Comparison of ENCODE assay signal across 29 cellular contexts in the genomic region with DNA sequence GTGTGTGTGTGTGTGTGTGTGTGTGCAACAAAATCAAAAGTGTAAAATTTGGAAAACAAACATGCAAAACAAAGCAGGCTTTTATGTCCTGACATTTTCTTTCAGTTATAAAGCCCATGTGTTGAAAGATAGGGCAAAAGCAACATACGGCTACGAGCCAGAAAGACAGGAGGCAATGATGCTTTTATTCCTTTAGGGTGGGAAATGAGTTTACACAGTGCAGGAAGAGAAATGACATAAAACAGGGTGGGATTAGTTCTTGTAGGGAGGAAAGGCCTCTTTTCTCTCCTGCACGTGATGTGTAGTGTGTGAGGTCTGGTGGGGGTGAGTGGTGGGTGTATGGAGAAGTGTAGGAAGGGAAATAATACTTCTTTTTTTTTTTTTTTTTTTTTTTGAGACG. TPM values are rescaled to one million over a fixed set of nuclear protein-coding genes. Genes with fewer than 3 reads are reported as not detected.
"Had no signal": no experiment of that assay in that cellular context is flagged by ENCODE, and none has a peak within 500 bp of the region (broad histone marks: within the 10 kb centered on the region; RNA-seq: fewer than 3 reads in every experiment).

No MANE protein-coding gene starts in this region.

- H3K36me3 ChIP-seq: heart right ventricle, left ventricle myocardium inferior, neural progenitor cell, neutrophil, ovary, right atrium auricular region, right lobe of liver, stomach, thyroid gland, upper lobe of right lung had no signal

- H3K27ac ChIP-seq: heart right ventricle, hepatocyte, left ventricle myocardium inferior, neural progenitor cell, neutrophil, ovary, right atrium auricular region, right lobe of liver, stomach, testis, thyroid gland, upper lobe of right lung had no signal

- H3K4me1 ChIP-seq: left ventricle myocardium inferior, neural progenitor cell, right atrium auricular region, right lobe of liver, testis, thyroid gland, upper lobe of right lung had no signal

- H3K9me3 ChIP-seq: heart right ventricle, left ventricle myocardium inferior, neutrophil, ovary, right atrium auricular region, right lobe of liver, stomach, testis, thyroid gland, upper lobe of right lung had no signal

- H3K27me3 ChIP-seq: heart right ventricle, hepatocyte, neural progenitor cell, neutrophil, ovary, right atrium auricular region, right lobe of liver, stomach, testis, thyroid gland, upper lobe of right lung had no signal

- H3K9ac ChIP-seq: neural progenitor cell had no signal

- DNase-seq: heart right ventricle; kidney glomerular epithelial cell; left ventricle myocardium inferior; mesendoderm; naive thymus-derived CD8-positive, alpha-beta T cell; occipital lobe; ovary; right lobe of liver; stimulated activated CD4-positive, alpha-beta T cell treated with anti-CD3 and anti-CD28 coated beads, Interleukin-1b, Interleukin-23, amount 100 ng/mL, for 48 hours; stimulated activated CD4-positive, alpha-beta T cell treated with anti-CD3 and anti-CD28 coated beads, Interleukin-2, amount 100 ng/mL, for 48 hours; stimulated activated CD4-positive, alpha-beta T cell treated with anti-CD3 and anti-CD28 coated beads, Interleukin-4, amount 100 ng/mL, for 4 hours; stimulated activated naive B cell treated with anti-CD40 and anti-IgM and Interleukin-4, amounts not matched to agents 10 μg/mL and 1 μg/mL and 100 μg/mL, for 72 hours; stimulated activated naive CD8-positive, alpha-beta T cell treated with anti-CD3 and anti-CD28 coated beads, Interleukin-15, Interleukin-2, amounts not matched to agents 100 U/mL and 50 U/mL, for 24 hours; stomach; testis; thyroid gland; trophoblast cell; upper lobe of right lung had no signal

- H3K4me3 ChIP-seq: heart right ventricle, hepatocyte, left ventricle myocardium inferior, lung, neural progenitor cell, ovary, right atrium auricular region, right lobe of liver, smooth muscle cell, stomach, testis, thyroid gland, upper lobe of right lung had no signal

- FAIRE-seq: keratinocyte, urothelium cell line had no signal

RNA-seq across cellular contexts. Expression of a gene that starts 29.4 kb away (rescaled TPM):
- total RNA-seq: naive thymus-derived CD8-positive, alpha-beta T cell had no signal

RNA-seq across cellular contexts. Expression of a gene that starts 32.7 kb away (rescaled TPM):
- total RNA-seq: occipital lobe, progenitor cell of endocrine pancreas, pulmonary artery endothelial cell, renal cortical epithelial cell, right atrium auricular region, smooth muscle cell, upper lobe of right lung had no signal
- polyA plus RNA-seq: hepatocyte; keratinocyte; naive thymus-derived CD8-positive, alpha-beta T cell; smooth muscle cell had no signal

RNA-seq across cellular contexts. Expression of a gene that starts 40.8 kb away (rescaled TPM):
- polyA plus RNA-seq: naive thymus-derived CD8-positive, alpha-beta T cell had no signal
